In genomic region chr12:112198120-112198733, GRCh38 we compare ENCODE assay signal across 8 cellular contexts.
A peak's percentile ranks its signal among the peaks of the same experiment; 100 is the strongest.
DNase-seq lines count a peak whose midpoint lies in the region; ATAC-seq, FAIRE-seq and TF ChIP-seq lines count a peak whose summit lies in the region.

No MANE protein-coding gene starts in this region.

- no peak overlapping the region for H3K9ac ChIP-seq in OCI-LY1 (ENCODE audit: low read length)

- H3K27ac ChIP-seq in HL-60 (replicated peaks), result no peak overlapping the region
- no peak overlapping the region for H3K27ac ChIP-seq in OCI-LY1 (ENCODE audit: low read depth, low read length, poor library complexity, severe bottlenecking)
- no peak overlapping the region for H3K27ac ChIP-seq in pancreas
- H3K27ac ChIP-seq in suprapubic skin, result no peak overlapping the region

- ATAC-seq in pancreas (peak; percentile 53 to 90 (median 89)), HG02759 (IDR thresholded peaks at IDR 0.05; ENCODE audit: unreplicated experiment) (no peak)

- no peak overlapping the region for H2AFZ ChIP-seq in OCI-LY1 (ENCODE audit: low read length)

- TF ChIP-seq CTCF in Caco-2 (IDR thresholded peaks at IDR 0.05; ENCODE audit: insufficient read depth in 1 of 2, low read depth in 1 of 2, low read length in 1 of 2, severe bottlenecking in 1 of 2, unreplicated experiment in 1 of 2) (peak; percentile 62 to 78), HL-60 (IDR thresholded peaks at IDR 0.05; ENCODE audit: insufficient read depth, low read length) (peak; percentile 41), OCI-LY1 (IDR thresholded peaks at IDR 0.05; ENCODE audit: low read length) (peak; percentile 76), fibroblast of villous mesenchyme (IDR thresholded peaks at IDR 0.05; ENCODE audit: insufficient read depth, low read depth, low read length) (peak; percentile 80), pancreas (IDR thresholded peaks at IDR 0.05) (peak in 2 of 4 donors; percentile 33 to 37), suprapubic skin (IDR thresholded peaks at IDR 0.05) (peak in 1 of 2 donors; percentile 28)

- no peaks in the 10 kb centered on the region for H3F3A ChIP-seq in OCI-LY1 (ENCODE audit: insufficient read depth, low read length)

- H3K27me3 ChIP-seq in Caco-2 (replicated peaks; ENCODE audit: control insufficient read depth, insufficient read depth, low read length), result no peaks in the 10 kb centered on the region
- no peaks in the 10 kb centered on the region for H3K27me3 ChIP-seq in HL-60 (ENCODE audit: insufficient read depth, poor library complexity, severe bottlenecking)
- H3K27me3 ChIP-seq in OCI-LY1 (ENCODE audit: insufficient read depth, low read length), result no peaks in the 10 kb centered on the region
- H3K27me3 ChIP-seq in pancreas, result no peaks in the 10 kb centered on the region
- H3K27me3 ChIP-seq in suprapubic skin, result no peaks in the 10 kb centered on the region

- H3K4me1 Mint-ChIP-seq in Caco-2 (ENCODE audit: low read depth, unreplicated experiment), result no peaks in the 10 kb centered on the region

- CTCF ChIA-PET in Caco-2 (lab: Charles Lee), result interaction anchor here (0.6 to 2.6 kb wide), 17 partner anchors 10 to 500 kb away, joined by 3 to 71 read pairs (median 4); partner anchors contain the start of gene TRAFD1

- TF ChIP-seq POLR2A in suprapubic skin (IDR thresholded peaks at IDR 0.05), result no peak

- no peaks in the 10 kb centered on the region for H4K20me1 ChIP-seq in OCI-LY1 (ENCODE audit: insufficient read depth, low read length)

- BruUV-seq in Caco-2 (replicated peaks; lab: Mats Ljungman, UMichigan), result no TSS peak

- no peaks in the 10 kb centered on the region for H3K27me3 Mint-ChIP-seq in Caco-2 (ENCODE audit: insufficient read depth, unreplicated experiment)

- FAIRE-seq in pancreas (lab: Jason Lieb, UNC), result no peak

- H3K4me3 Mint-ChIP-seq in Caco-2 (ENCODE audit: unreplicated experiment), result no peak overlapping the region

- H3K27ac Mint-ChIP-seq in Caco-2 (ENCODE audit: unreplicated experiment), result no peak overlapping the region

- DNase-seq in Caco-2, result peak; percentile 75 to 77
- peak in 1 of 2 experiments; percentile 65 for DNase-seq in HL-60 (ENCODE audit: low read depth in 1 of 2, low spot score in 1 of 2)
- DNase-seq in activated T-helper 1 cell treated with Interleukin-2 at 50 U/mL for 16 hours (ENCODE audit: low read depth), result peak; percentile 15
- peak; percentile 63 for DNase-seq in fibroblast of villous mesenchyme (ENCODE audit: low read depth)
- DNase-seq in pancreas, result peak in 2 of 6 donors; percentile 33 to 43
- no peak for DNase-seq in suprapubic skin (ENCODE audit: low spot score in 2 of 2)

- peaks cover 47% of the 10 kb centered on the region for H3K36me3 Mint-ChIP-seq in Caco-2 (ENCODE audit: insufficient read depth, unreplicated experiment)

- WGBS in pancreas, 2 donors, result 87% methylated on average over 9 of the region's 9 CpGs
- 87% methylated on average over 9 of the region's 9 CpGs for WGBS in suprapubic skin

- H3K9me3 ChIP-seq in Caco-2, result no peaks in the 10 kb centered on the region
- H3K9me3 ChIP-seq in OCI-LY1 (ENCODE audit: low read length), result no peaks in the 10 kb centered on the region
- no peaks in the 10 kb centered on the region for H3K9me3 ChIP-seq in pancreas
- H3K9me3 ChIP-seq in suprapubic skin, result no peaks in the 10 kb centered on the region

- POLR2A ChIA-PET in Caco-2 (lab: Charles Lee), result interaction anchor here (0.5 kb wide), 1 partner anchor 513 kb away, joined by 3 read pairs; no protein-coding TSS in a partner anchor

- intact Hi-C loops in Caco-2 (cut with micrococcal nuclease; ENCODE audit: unreplicated experiment), result loop anchor here (1.0 kb wide), 1 partner anchor 189 kb away; no protein-coding TSS in a partner anchor
- intact Hi-C loops in pancreas (cut with DNase I), result loop anchor here in 1 of 3 donors (10.0 kb wide), 1 partner anchor 187 kb away; the partner anchor contains the start of gene HECTD4

- H3K36me3 ChIP-seq in Caco-2 (ENCODE audit: control insufficient read depth, insufficient read depth, low read length), result no peaks in the 10 kb centered on the region
- peaks cover 67% of the 10 kb centered on the region for H3K36me3 ChIP-seq in OCI-LY1 (ENCODE audit: insufficient read depth, low read length)
- peaks cover 0 to 35% (median 11%) of the 10 kb centered on the region in 3 donors for H3K36me3 ChIP-seq in pancreas
- H3K36me3 ChIP-seq in suprapubic skin, result peaks cover 97% of the 10 kb centered on the region

- H3K9me2 ChIP-seq in OCI-LY1 (ENCODE audit: low read depth, low read length), result no peaks in the 10 kb centered on the region

- no peaks in the 10 kb centered on the region for H3K9me3 Mint-ChIP-seq in Caco-2 (ENCODE audit: unreplicated experiment)

- H3K79me2 ChIP-seq in OCI-LY1 (ENCODE audit: insufficient read depth, low read length), result no peaks in the 10 kb centered on the region

- H3K4me3 ChIP-seq in Caco-2 (ENCODE audit: low read depth, low read length), result no peak overlapping the region
- no peak overlapping the region for H3K4me3 ChIP-seq in HL-60 (replicated peaks; ENCODE audit: insufficient read depth, low read length)
- no peak overlapping the region for H3K4me3 ChIP-seq in OCI-LY1 (ENCODE audit: low read depth, low read length, poor library complexity, severe bottlenecking)
- H3K4me3 ChIP-seq in fibroblast of villous mesenchyme (ENCODE audit: low read depth, low read length), result no peak overlapping the region
- H3K4me3 ChIP-seq in pancreas, result no peak overlapping the region
- no peak overlapping the region for H3K4me3 ChIP-seq in suprapubic skin

- no peak for TF ChIP-seq EP300 in suprapubic skin (IDR thresholded peaks at IDR 0.05)

- no peaks in the 10 kb centered on the region for H3K4me1 ChIP-seq in Caco-2
- H3K4me1 ChIP-seq in OCI-LY1 (ENCODE audit: insufficient read depth, low read length, severe bottlenecking), result no peaks in the 10 kb centered on the region
- H3K4me1 ChIP-seq in pancreas, result no peaks in the 10 kb centered on the region
- H3K4me1 ChIP-seq in suprapubic skin, result no peaks in the 10 kb centered on the region

- H3K4me2 ChIP-seq in OCI-LY1 (ENCODE audit: low read length), result no peak overlapping the region

Comparison
In these comparisons a context has a peak if more than half of its experiments do, and no peak if none do; other contexts are left out.
1. DNase-seq: peak in Caco-2 (2 of 2), activated T-helper 1 cell treated with Interleukin-2 at 50 U/mL for 16 hours (single experiment) and fibroblast of villous mesenchyme (single experiment); none in suprapubic skin (0 of 2).